ENCODE assay signal across 29 cellular contexts in the genomic region with DNA sequence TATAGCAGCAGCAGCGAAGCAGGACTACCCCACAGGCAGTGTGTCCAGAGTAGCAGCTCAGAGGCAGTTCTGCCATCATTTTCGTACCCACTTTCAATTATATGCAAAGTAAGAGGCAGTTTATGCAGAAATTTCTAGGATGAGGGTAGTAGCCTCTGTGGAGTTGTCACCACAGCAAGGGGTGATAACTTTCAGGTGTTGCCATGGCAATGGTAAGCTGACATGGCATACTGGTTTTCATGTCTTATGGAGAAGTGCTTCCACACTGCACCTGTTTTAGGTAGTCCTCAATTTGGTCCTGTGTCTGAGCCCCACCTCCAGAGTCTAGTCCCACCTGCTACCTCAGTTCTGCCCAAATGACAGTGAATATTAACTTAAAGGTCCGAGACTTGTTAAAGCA.
"Had no signal": no experiment of that assay in that cellular context is flagged by ENCODE, and none has a peak within 500 bp of the region (broad histone marks: within the 10 kb centered on the region; RNA-seq: fewer than 3 reads in every experiment).

No MANE protein-coding gene starts in this region.

- H3K9me3 Mint-ChIP-seq: activated CD4-positive, alpha-beta memory T cell treated with anti-CD3 and anti-CD28 coated beads for 36 hours; activated CD4-positive, alpha-beta T cell treated with anti-CD3 and anti-CD28 coated beads, Interleukin-2, amount 10 ng/mL, durations not matched to agents 24 days and 14 days; activated T-cell treated with anti-CD3 and anti-CD28 coated beads, Interleukin-2, amount 50 U/mL, for 4 hours; activated T-helper 17 cell treated with anti-CD3 and anti-CD28 coated beads, Interleukin-2, amount 50 U/mL, for 72 hours; central memory CD8-positive, alpha-beta T cell; effector memory CD8-positive, alpha-beta T cell had no signal

- H3K9me3 ChIP-seq: esophagus squamous epithelium, gastroesophageal sphincter, heart right ventricle had no signal

- H3K4me1 Mint-ChIP-seq: activated CD4-positive, alpha-beta T cell treated with anti-CD3 and anti-CD28 coated beads, Interleukin-2, amount 10 ng/mL, durations not matched to agents 24 days and 14 days; activated T-helper 17 cell treated with anti-CD3 and anti-CD28 coated beads, Interleukin-2, amount 50 U/mL, for 72 hours had no signal

- DNase-seq: activated CD4-positive, alpha-beta memory T cell treated with anti-CD3 and anti-CD28 coated beads for 36 hours; activated CD4-positive, alpha-beta T cell treated with anti-CD3 and anti-CD28 coated beads for 36 hours; activated CD4-positive, alpha-beta T cell treated with anti-CD3 and anti-CD28 coated beads, Interleukin-2, amount 10 ng/mL, durations not matched to agents 24 days and 14 days; activated CD4-positive, CD25-positive, alpha-beta regulatory T cell; activated CD4-positive, CD25-positive, alpha-beta regulatory T cell treated with anti-CD3 and anti-CD28 coated beads, Interleukin-2, amount 50 U/mL, for 72 hours; activated CD8-positive, alpha-beta memory T cell treated with anti-CD3 and anti-CD28 coated beads for 24 hours; activated effector memory CD4-positive, alpha-beta T cell treated with Interleukin-2 at 50 U/mL for 16 hours; activated gamma-delta T cell treated with Interleukin-2 at 50 U/mL for 16 hours; activated naive CD4-positive, alpha-beta T cell treated with anti-CD3 and anti-CD28 coated beads, Interleukin-2, amount 50 U/mL, for 16 hours; activated naive CD4-positive, alpha-beta T cell treated with Interleukin-2 at 50 U/mL for 16 hours; activated T-cell treated with anti-CD3 and anti-CD28 coated beads, Interleukin-2, amount 50 U/mL, for 4 hours; amniotic stem cell; anterior cingulate cortex; cortex of kidney; dermis blood vessel endothelial cell; effector CD4-positive, alpha-beta T cell; effector memory CD8-positive, alpha-beta T cell; erythroblast; esophagus squamous epithelium; foreskin melanocyte; heart right ventricle; T-helper 2 cell had no signal

- FAIRE-seq: astrocyte, bronchial epithelial cell had no signal

- H3K4me3 Mint-ChIP-seq: activated CD4-positive, alpha-beta memory T cell treated with anti-CD3 and anti-CD28 coated beads for 36 hours; activated CD4-positive, alpha-beta T cell treated with anti-CD3 and anti-CD28 coated beads for 36 hours; activated CD4-positive, alpha-beta T cell treated with anti-CD3 and anti-CD28 coated beads, Interleukin-2, amount 10 ng/mL, durations not matched to agents 24 days and 14 days; activated naive CD8-positive, alpha-beta T cell; activated T-cell treated with anti-CD3 and anti-CD28 coated beads, Interleukin-2, amount 50 U/mL, for 4 hours; activated T-helper 17 cell treated with anti-CD3 and anti-CD28 coated beads, Interleukin-2, amount 50 U/mL, for 72 hours; central memory CD8-positive, alpha-beta T cell; effector memory CD8-positive, alpha-beta T cell had no signal

- H3K4me1 ChIP-seq: esophagus squamous epithelium, gastroesophageal sphincter had no signal

- H3K4me3 ChIP-seq: esophagus squamous epithelium, gastroesophageal sphincter, heart right ventricle had no signal

- H3K27me3 ChIP-seq: brain microvascular endothelial cell, esophagus squamous epithelium had no signal

- H3K27ac ChIP-seq: brain microvascular endothelial cell, esophagus squamous epithelium, gastroesophageal sphincter, heart right ventricle had no signal

- ATAC-seq: activated CD4-positive, alpha-beta T cell treated with anti-CD3 and anti-CD28 coated beads for 36 hours; activated T-cell treated with anti-CD3 and anti-CD28 coated beads, Interleukin-2, amount 50 U/mL, for 4 hours; activated T-helper 17 cell treated with anti-CD3 and anti-CD28 coated beads, Interleukin-2, amount 50 U/mL, for 72 hours; effector memory CD8-positive, alpha-beta T cell; gastroesophageal sphincter; heart right ventricle had no signal

- H3K36me3 Mint-ChIP-seq: activated CD4-positive, alpha-beta memory T cell treated with anti-CD3 and anti-CD28 coated beads for 36 hours; activated naive CD8-positive, alpha-beta T cell had no signal

- H3K27ac Mint-ChIP-seq: activated CD4-positive, alpha-beta memory T cell treated with anti-CD3 and anti-CD28 coated beads for 36 hours; activated CD4-positive, alpha-beta T cell treated with anti-CD3 and anti-CD28 coated beads for 36 hours; activated CD4-positive, alpha-beta T cell treated with anti-CD3 and anti-CD28 coated beads, Interleukin-2, amount 10 ng/mL, durations not matched to agents 24 days and 14 days; activated naive CD8-positive, alpha-beta T cell; activated T-helper 17 cell treated with anti-CD3 and anti-CD28 coated beads, Interleukin-2, amount 50 U/mL, for 72 hours; effector memory CD8-positive, alpha-beta T cell had no signal

- H3K27me3 Mint-ChIP-seq: activated CD4-positive, alpha-beta memory T cell treated with anti-CD3 and anti-CD28 coated beads for 36 hours; activated CD4-positive, alpha-beta T cell treated with anti-CD3 and anti-CD28 coated beads for 36 hours; activated CD4-positive, alpha-beta T cell treated with anti-CD3 and anti-CD28 coated beads, Interleukin-2, amount 10 ng/mL, durations not matched to agents 24 days and 14 days; activated naive CD8-positive, alpha-beta T cell; activated T-helper 17 cell treated with anti-CD3 and anti-CD28 coated beads, Interleukin-2, amount 50 U/mL, for 72 hours; central memory CD8-positive, alpha-beta T cell; effector memory CD8-positive, alpha-beta T cell had no signal

- H3K36me3 ChIP-seq: brain microvascular endothelial cell, esophagus squamous epithelium, gastroesophageal sphincter, heart right ventricle had no signal
